ENCODE assay signal across 12 cellular contexts in genomic region chr19:54523403-54523802, GRCh38. TPM values are rescaled to one million over a fixed set of nuclear protein-coding genes. Genes with fewer than 3 reads are reported as not detected.
DNase-seq lines count a peak whose midpoint lies in the region; ATAC-seq and TF ChIP-seq lines count a peak whose summit lies in the region.
"Had no signal": no experiment of that assay in that cellular context is flagged by ENCODE, and none has a peak within 500 bp of the region (broad histone marks: within the 10 kb centered on the region; RNA-seq: fewer than 3 reads in every experiment).

No MANE protein-coding gene starts in this region.

- intact Hi-C loops in Right ventricle myocardium inferior (cut with DNase I): no loop called here

- TF ChIP-seq CTCF in nephron progenitor cell (IDR thresholded peaks at IDR 0.05): no peak

- peak; percentile 83 to 86 for ATAC-seq in activated T-cell treated with anti-CD3 and anti-CD28 coated beads, Interleukin-2, amount 50 U/mL, for 72 hours (replicated peaks in 1 of 2)
- no peak for ATAC-seq in Right ventricle myocardium inferior

- DNase-seq in COLO829 (ENCODE audit: low spot score) (peak; percentile 45), LHCN-M2 (ENCODE audit: low read depth) (peak; percentile 95), nephron progenitor cell (no peak), NCI-H1092 (lab: John Stamatoyannopoulos, UW) (no peak), DMS 273 treated with DMSO at 0.1 percent for 48 hours (lab: John Stamatoyannopoulos, UW) (no peak), Right ventricle myocardium inferior (ENCODE audit: missing footprints) (no peak)
- peak; percentile 55 to 68 for DNase-seq in activated T-cell treated with anti-CD3 and anti-CD28 coated beads, Interleukin-2, amount 50 U/mL, for 72 hours
- peak; percentile 25 for DNase-seq in stimulated activated CD4-positive, alpha-beta T cell treated with anti-CD3 and anti-CD28 coated beads, Interleukin-12 subunit alpha, Interleukin-12 subunit beta, amount 100 ng/mL, for 4 hours
- DNase-seq: activated CD4-positive, CD25-positive, alpha-beta regulatory T cell; KBM-7; kidney glomerular epithelial cell had no signal

- H3K9me3 Mint-ChIP-seq in activated T-cell treated with anti-CD3 and anti-CD28 coated beads, Interleukin-2, amount 50 U/mL, for 72 hours: peaks cover 0 to 5% of the 10 kb centered on the region in 2 donors
- peaks cover 93% of the 10 kb centered on the region for H3K9me3 Mint-ChIP-seq in nephron progenitor cell

- peak overlapping the region; percentile 4 to 27 for H3K4me3 Mint-ChIP-seq in activated T-cell treated with anti-CD3 and anti-CD28 coated beads, Interleukin-2, amount 50 U/mL, for 72 hours
- H3K4me3 Mint-ChIP-seq in nephron progenitor cell: no peak overlapping the region

- no peak overlapping the region for H3K27ac Mint-ChIP-seq in activated T-cell treated with anti-CD3 and anti-CD28 coated beads, Interleukin-2, amount 50 U/mL, for 72 hours
- no peak overlapping the region for H3K27ac Mint-ChIP-seq in nephron progenitor cell

- peaks cover 72% of the 10 kb centered on the region for H3K4me1 Mint-ChIP-seq in activated T-cell treated with anti-CD3 and anti-CD28 coated beads, Interleukin-2, amount 50 U/mL, for 72 hours (ENCODE audit: low read depth)
- no peaks in the 10 kb centered on the region for H3K4me1 Mint-ChIP-seq in nephron progenitor cell

- H3K27me3 Mint-ChIP-seq in activated T-cell treated with anti-CD3 and anti-CD28 coated beads, Interleukin-2, amount 50 U/mL, for 72 hours (ENCODE audit: low read depth): peaks cover 13% of the 10 kb centered on the region
- H3K27me3 Mint-ChIP-seq in nephron progenitor cell (ENCODE audit: low read depth, poor library complexity): peaks cover 15% of the 10 kb centered on the region

- peaks cover 3% of the 10 kb centered on the region in 2 donors for H3K36me3 Mint-ChIP-seq in activated T-cell treated with anti-CD3 and anti-CD28 coated beads, Interleukin-2, amount 50 U/mL, for 72 hours (ENCODE audit: insufficient read depth in 2 of 2)
- H3K36me3 Mint-ChIP-seq in nephron progenitor cell (ENCODE audit: low read depth): no peaks in the 10 kb centered on the region

RNA-seq across cellular contexts. Expression of gene LAIR2, which starts 20.8 kb away (rescaled TPM):
- total RNA-seq in LHCN-M2 (2014; rRNA removed) (not detected in 2 replicates), Right ventricle myocardium inferior (not detected)
- not detected for polyA plus RNA-seq in LHCN-M2 (2012)
- 10 to 100 TPM in 1 of 2 donors, under 1 TPM in 1; 0.83 to 14.2 TPM for total RNA-seq in activated T-cell treated with anti-CD3 and anti-CD28 coated beads, Interleukin-2, amount 50 U/mL, for 72 hours
- total RNA-seq: thoracic aorta had no signal

RNA-seq across cellular contexts. Expression of gene LILRA2, which starts 50.2 kb away (rescaled TPM):
- total RNA-seq in LHCN-M2 (2014; rRNA removed): not detected in 2 replicates
- polyA plus RNA-seq in LHCN-M2 (2012): not detected
- not detected for total RNA-seq in activated T-cell treated with anti-CD3 and anti-CD28 coated beads, Interleukin-2, amount 50 U/mL, for 72 hours
- 3.1 TPM for total RNA-seq in Right ventricle myocardium inferior

RNA-seq across cellular contexts. Expression of gene CDC42EP5, which starts 50.3 kb away (rescaled TPM):
- 9.2 and 9.5 TPM in 2 replicates for total RNA-seq in LHCN-M2 (2014; rRNA removed)
- 6.1 TPM for polyA plus RNA-seq in LHCN-M2 (2012)
- total RNA-seq in activated T-cell treated with anti-CD3 and anti-CD28 coated beads, Interleukin-2, amount 50 U/mL, for 72 hours: under 1 TPM in 1 of 2 donors, not detected in 1; 0.30 TPM
- total RNA-seq in Right ventricle myocardium inferior: 8.9 TPM

RNA-seq across cellular contexts. Expression of gene LENG9, which starts 59.8 kb away (rescaled TPM):
- 3.8 and 8.2 TPM in 2 replicates for total RNA-seq in LHCN-M2 (2014; rRNA removed)
- 2.4 TPM for polyA plus RNA-seq in LHCN-M2 (2012)
- 1 to 10 TPM; 3.1 to 5.8 TPM for total RNA-seq in activated T-cell treated with anti-CD3 and anti-CD28 coated beads, Interleukin-2, amount 50 U/mL, for 72 hours
- 1.8 TPM for total RNA-seq in Right ventricle myocardium inferior

Comparison
In these comparisons a context has a peak if more than half of its experiments do, and no peak if none do; other contexts are left out.
1. DNase-seq: peak in COLO829 (single experiment), LHCN-M2 (single experiment), activated T-cell treated with anti-CD3 and anti-CD28 coated beads, Interleukin-2, amount 50 U/mL, for 72 hours (2 of 2) and stimulated activated CD4-positive, alpha-beta T cell treated with anti-CD3 and anti-CD28 coated beads, Interleukin-12 subunit alpha, Interleukin-12 subunit beta, amount 100 ng/mL, for 4 hours (single experiment); none in nephron progenitor cell (single experiment), NCI-H1092 (single experiment), DMS 273 treated with DMSO at 0.1 percent for 48 hours (single experiment) and Right ventricle myocardium inferior (single experiment).